Comparison of ENCODE assay signal across 20 cellular contexts in the genomic region with DNA sequence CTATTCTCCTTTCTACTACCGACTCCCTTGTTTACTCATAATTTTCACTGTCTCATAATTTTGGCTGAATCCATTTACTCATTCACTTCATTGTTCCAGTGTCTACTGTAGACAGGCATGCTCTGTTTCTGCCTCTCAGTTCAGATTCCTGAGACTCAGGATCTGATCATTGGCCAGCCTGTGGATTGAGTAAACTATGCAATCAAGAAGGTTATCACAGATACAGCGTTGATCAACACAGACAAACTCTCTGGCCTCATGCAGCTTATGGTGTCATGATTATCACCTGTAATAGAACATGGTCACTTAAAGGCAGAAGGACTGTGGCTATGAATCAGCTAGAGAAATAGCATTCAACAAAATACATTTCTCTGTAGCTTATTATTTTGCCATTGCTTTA.
"Had no signal": no experiment of that assay in that cellular context is flagged by ENCODE, and none has a peak within 500 bp of the region (broad histone marks: within the 10 kb centered on the region; RNA-seq: fewer than 3 reads in every experiment).

No MANE protein-coding gene starts in this region.

- ATAC-seq: Panc1, SK-N-SH treated with all-trans-retinoic acid at 6 μM for 48 hours had no signal

- DNase-seq: KBM-7, MV-4-11, NCI-H1048, NCI-H1105, NCI-H1417, NCI-H1436 treated with DMSO at 0.1 percent for 48 hours, NCI-H187, NCI-H2029, NCI-H2081 treated with DMSO at 0.1 percent for 48 hours, NCI-H2171, NCI-H226, NCI-H446, NCI-H510A, NCI-H524 treated with DMSO at 0.1 percent for 48 hours, NCI-H69, NCI-H774, SHP77 had no signal

- H3K27ac ChIP-seq: RWPE1 had no signal
